Comparison of ENCODE assay signal across 8 cellular contexts in the genomic region with DNA sequence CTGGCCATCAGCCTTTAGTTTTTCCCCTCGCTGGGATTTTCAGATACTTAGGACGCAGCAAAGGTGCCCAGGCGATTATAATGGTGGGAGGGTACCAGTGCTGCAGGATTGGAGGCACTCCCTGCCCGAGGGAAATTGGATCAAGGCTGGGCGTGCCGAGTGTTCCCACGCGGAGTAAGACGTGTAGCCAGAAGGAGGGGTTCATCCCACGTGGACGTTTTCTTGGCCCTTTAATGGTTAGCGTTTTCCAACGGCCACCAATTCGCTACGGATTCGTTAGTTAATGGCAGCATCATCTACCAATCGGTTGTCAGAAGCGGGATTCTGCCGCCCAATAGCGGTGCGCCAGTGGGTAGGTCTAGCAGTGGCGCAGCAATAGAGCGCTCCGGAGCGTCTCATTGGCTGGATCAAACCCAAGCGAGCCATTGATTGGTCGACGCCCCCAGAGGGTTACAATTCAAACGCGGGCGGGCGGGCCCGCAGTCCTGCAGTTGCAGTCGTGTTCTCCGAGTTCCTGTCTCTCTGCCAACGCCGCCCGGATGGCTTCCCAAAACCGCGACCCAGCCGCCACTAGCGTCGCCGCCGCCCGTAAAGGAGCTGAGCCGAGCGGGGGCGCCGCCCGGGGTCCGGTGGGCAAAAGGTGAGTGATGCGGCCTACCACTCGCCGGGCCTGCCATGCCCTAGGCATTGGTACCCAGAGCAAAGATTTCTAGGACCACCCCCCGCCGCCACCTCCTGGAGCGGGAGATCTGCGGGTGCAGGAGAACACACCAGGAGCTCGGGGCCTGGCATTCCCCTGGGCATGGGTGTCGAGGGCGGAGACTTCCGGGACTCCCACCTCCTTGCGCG. TPM values are rescaled to one million over a fixed set of nuclear protein-coding genes. Genes with fewer than 3 reads are reported as not detected.
DNase-seq lines count a peak whose midpoint lies in the region; ATAC-seq and TF ChIP-seq lines count a peak whose summit lies in the region.

Gene UBE2C (plus strand): TSS at position 488 of the 849 bp plus-strand sequence. CDS start 52 bp downstream, at position 540.

- peaks cover 51% of the 10 kb centered on the region for H3K36me3 ChIP-seq in BE2C

- TF ChIP-seq CTCF in BE2C (IDR thresholded peaks at IDR 0.05; ENCODE audit: low read depth, low read length) = no peak

- H3K4me3 ChIP-seq in BE2C (ENCODE audit: low read depth, low read length) = peak within 1 kb of the TSS; percentile 92

- H3K9me3 ChIP-seq in BE2C = no peaks in the 10 kb centered on the region

- no peaks in the 10 kb centered on the region for H3K27me3 Mint-ChIP-seq in activated CD4-positive, alpha-beta T cell treated with anti-CD3 and anti-CD28 coated beads, Interleukin-2, amount 10 ng/mL, durations not matched to agents 24 days and 14 days

- no peaks in the 10 kb centered on the region for H3K27me3 ChIP-seq in BE2C

- peak within 1 kb of the TSS; percentile 90 for H3K27ac Mint-ChIP-seq in activated CD4-positive, alpha-beta T cell treated with anti-CD3 and anti-CD28 coated beads, Interleukin-2, amount 10 ng/mL, durations not matched to agents 24 days and 14 days

- peaks cover 55% of the 10 kb centered on the region for H3K36me3 Mint-ChIP-seq in activated CD4-positive, alpha-beta T cell treated with anti-CD3 and anti-CD28 coated beads, Interleukin-2, amount 10 ng/mL, durations not matched to agents 24 days and 14 days (ENCODE audit: low read depth)

- intact Hi-C loops in activated CD4-positive, alpha-beta T cell treated with anti-CD3 and anti-CD28 coated beads, Interleukin-2, amount 10 ng/mL, durations not matched to agents 24 days and 14 days (cut with micrococcal nuclease) = loop anchor here (1.0 to 5.0 kb wide), 3 partner anchors 45 to 120 kb away; partner anchors contain the start of genes ACOT8, PCIF1, ZSWIM1 and ZSWIM3

- no peaks in the 10 kb centered on the region for H3K9me3 Mint-ChIP-seq in activated CD4-positive, alpha-beta T cell treated with anti-CD3 and anti-CD28 coated beads, Interleukin-2, amount 10 ng/mL, durations not matched to agents 24 days and 14 days

- H3K4me3 Mint-ChIP-seq in activated CD4-positive, alpha-beta T cell treated with anti-CD3 and anti-CD28 coated beads, Interleukin-2, amount 10 ng/mL, durations not matched to agents 24 days and 14 days = peak within 1 kb of the TSS; percentile 89

- ATAC-seq in HG03460 (IDR thresholded peaks at IDR 0.05; ENCODE audit: unreplicated experiment) = peak; percentile 96

- H3K4me1 ChIP-seq in BE2C = no peaks in the 10 kb centered on the region

- peaks cover 27% of the 10 kb centered on the region for H3K4me1 Mint-ChIP-seq in activated CD4-positive, alpha-beta T cell treated with anti-CD3 and anti-CD28 coated beads, Interleukin-2, amount 10 ng/mL, durations not matched to agents 24 days and 14 days

- peak; percentile 98 for DNase-seq in BE2C
- peak; percentile 99 for DNase-seq in GM19240 (ENCODE audit: insufficient read length, low spot score)
- DNase-seq in NCI-H526 (lab: John Stamatoyannopoulos, UW) = peak; percentile 99
- peak; percentile 98 for DNase-seq in activated CD4-positive, alpha-beta T cell treated with anti-CD3 and anti-CD28 coated beads, Interleukin-2, amount 10 ng/mL, durations not matched to agents 24 days and 14 days
- DNase-seq in cortex of kidney (lab: John Stamatoyannopoulos, UW) = peak; percentile 49
- DNase-seq in left kidney (ENCODE audit: low read depth, low spot score) = peak; percentile 100
- peak; percentile 98 for DNase-seq in stimulated activated CD4-positive, alpha-beta T cell treated with anti-CD3 and anti-CD28 coated beads, Interleukin-1b, Interleukin-23, amount 100 ng/mL, for 48 hours

RNA-seq across cellular contexts. Expression of gene UBE2C, which starts in this region (rescaled TPM):
- polyA plus RNA-seq in BE2C (2012; ENCODE audit: insufficient read depth, insufficient read length, low read depth) = 38.2 TPM
- total RNA-seq in activated CD4-positive, alpha-beta T cell treated with anti-CD3 and anti-CD28 coated beads, Interleukin-2, amount 10 ng/mL, durations not matched to agents 24 days and 14 days = 113 and 115 TPM in 2 replicates

Comparison
In these comparisons a context has a peak if more than half of its experiments do, and no peak if none do; other contexts are left out.
1. Peak in every context shown above with its lines: DNase-seq, ATAC-seq and H3K4me3 ChIP-seq.
2. DNase-seq: peak in every context shown above with its lines; median percentile 100 in left kidney; 99 in GM19240; 99 in NCI-H526; 98 in BE2C; 98 in activated CD4-positive, alpha-beta T cell treated with anti-CD3 and anti-CD28 coated beads, Interleukin-2, amount 10 ng/mL, durations not matched to agents 24 days and 14 days; 98 in stimulated activated CD4-positive, alpha-beta T cell treated with anti-CD3 and anti-CD28 coated beads, Interleukin-1b, Interleukin-23, amount 100 ng/mL, for 48 hours; 49 in cortex of kidney.